In the genomic region with DNA sequence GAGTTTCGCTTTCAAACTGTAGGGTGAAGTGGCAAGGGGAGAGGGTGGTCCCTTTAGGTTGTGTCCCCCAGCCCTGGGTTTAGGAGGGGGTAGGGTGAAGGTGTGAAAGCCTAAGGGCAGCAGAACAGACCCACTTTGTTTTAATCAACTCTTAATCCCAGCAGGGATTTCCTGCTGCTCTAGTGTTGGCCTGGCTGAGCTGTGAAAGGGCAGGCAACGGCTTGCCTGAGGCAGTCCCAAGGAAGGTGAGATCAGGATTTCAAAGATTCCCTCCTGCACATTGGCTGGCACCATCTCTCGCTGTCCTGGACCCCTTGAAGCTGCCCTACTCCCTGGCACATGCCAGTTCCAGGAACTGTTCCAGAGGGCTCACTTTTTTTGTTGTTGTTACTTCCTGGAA, we compare ENCODE assay signal across 25 cellular contexts.
"Had no signal": no experiment of that assay in that cellular context is flagged by ENCODE, and none has a peak within 500 bp of the region (broad histone marks: within the 10 kb centered on the region; RNA-seq: fewer than 3 reads in every experiment).

No MANE protein-coding gene starts in this region.

- ATAC-seq: activated T-cell treated with anti-CD3 and anti-CD28 coated beads, Interleukin-2, amount 50 U/mL, for 4 hours; gastroesophageal sphincter; left lobe of liver; lower lobe of right lung; naive thymus-derived CD4-positive, alpha-beta T cell; sciatic nerve; stimulated activated effector memory CD8-positive, alpha-beta T cell treated with anti-CD3 and anti-CD28 coated beads, Interleukin-12 subunit alpha, Interleukin-12 subunit beta, amount 100 ng/mL, for 72 hours; stimulated activated naive CD8-positive, alpha-beta T cell treated with anti-CD3 and anti-CD28 coated beads, Interleukin-15, amount 100 ng/mL, for 72 hours had no signal

- H3K4me3 ChIP-seq: coronary artery, gastroesophageal sphincter, lower lobe of right lung, tibial artery had no signal

- H3K4me1 ChIP-seq: gastroesophageal sphincter, lower lobe of right lung, tibial artery had no signal

- H3K36me3 ChIP-seq: gastroesophageal sphincter, lower lobe of right lung, tibial artery had no signal

- DNase-seq: activated CD4-positive, alpha-beta T cell treated with anti-CD3 and anti-CD28 coated beads for 1 hour; activated CD4-positive, alpha-beta T cell treated with anti-CD3 and anti-CD28 coated beads, Interleukin-2, amount 50 U/mL, for 1 hour; activated CD8-positive, alpha-beta memory T cell treated with anti-CD3 and anti-CD28 coated beads, Interleukin-2, amount 50 U/mL, for 4 hours; activated naive CD4-positive, alpha-beta T cell; activated T-cell treated with anti-CD3 and anti-CD28 coated beads, Interleukin-2, amount 50 U/mL, for 4 hours; cerebellar nuclear complex; head of caudate nucleus; kidney; lower lobe of right lung; naive thymus-derived CD4-positive, alpha-beta T cell; small intestine; stimulated activated CD4-positive, alpha-beta T cell treated with anti-CD3 and anti-CD28 coated beads, Interleukin-2, amount 100 ng/mL, for 24 hours; stimulated activated naive CD8-positive, alpha-beta T cell treated with anti-CD3 and anti-CD28 coated beads, Interleukin-15, amount 100 ng/mL, for 72 hours; tibial artery had no signal

- FAIRE-seq: kidney had no signal

- H3K4me1 Mint-ChIP-seq: naive thymus-derived CD4-positive, alpha-beta T cell; neural crest cell; stimulated activated effector memory CD8-positive, alpha-beta T cell treated with anti-CD3 and anti-CD28 coated beads, Interleukin-12 subunit alpha, Interleukin-12 subunit beta, amount 100 ng/mL, for 72 hours; stimulated activated naive CD8-positive, alpha-beta T cell treated with anti-CD3 and anti-CD28 coated beads, Interleukin-15, amount 100 ng/mL, for 72 hours had no signal

- H3K36me3 Mint-ChIP-seq: activated naive CD8-positive, alpha-beta T cell; naive thymus-derived CD4-positive, alpha-beta T cell; stimulated activated effector memory CD8-positive, alpha-beta T cell treated with anti-CD3 and anti-CD28 coated beads, Interleukin-12 subunit alpha, Interleukin-12 subunit beta, amount 100 ng/mL, for 72 hours had no signal

- H3K27ac Mint-ChIP-seq: activated naive CD8-positive, alpha-beta T cell; activated T-helper 2 cell treated with anti-CD3 and anti-CD28 coated beads, Interferon-gamma antibody, Interleukin-2, Interleukin-4, amounts not matched to agents 10 μg/mL and 5 μg/mL and 100 μg/mL, durations not matched to agents 14 hours and 24 hours and 36 hours; naive thymus-derived CD4-positive, alpha-beta T cell; stimulated activated effector memory CD8-positive, alpha-beta T cell treated with anti-CD3 and anti-CD28 coated beads, Interleukin-12 subunit alpha, Interleukin-12 subunit beta, amount 100 ng/mL, for 72 hours; stimulated activated naive CD8-positive, alpha-beta T cell treated with anti-CD3 and anti-CD28 coated beads, Interleukin-15, amount 100 ng/mL, for 72 hours; T-helper 2 cell treated with Interferon-gamma antibody and Interleukin-4, amounts not matched to agents 5 μg/mL and 100 μg/mL, for 36 hours had no signal

- H3K4me3 Mint-ChIP-seq: activated naive CD8-positive, alpha-beta T cell; activated T-cell treated with anti-CD3 and anti-CD28 coated beads, Interleukin-2, amount 50 U/mL, for 4 hours; naive thymus-derived CD4-positive, alpha-beta T cell; neural crest cell; stimulated activated effector memory CD8-positive, alpha-beta T cell treated with anti-CD3 and anti-CD28 coated beads, Interleukin-12 subunit alpha, Interleukin-12 subunit beta, amount 100 ng/mL, for 72 hours; stimulated activated naive CD8-positive, alpha-beta T cell treated with anti-CD3 and anti-CD28 coated beads, Interleukin-15, amount 100 ng/mL, for 72 hours; T-helper 2 cell treated with Interferon-gamma antibody and Interleukin-4, amounts not matched to agents 5 μg/mL and 100 μg/mL, for 36 hours had no signal

- H3K27me3 ChIP-seq: gastroesophageal sphincter, tibial artery had no signal

- H3K27ac ChIP-seq: coronary artery, epithelial cell of prostate, gastroesophageal sphincter, lower lobe of right lung, tibial artery, VCaP had no signal

- H3K9me3 Mint-ChIP-seq: activated T-helper 2 cell treated with anti-CD3 and anti-CD28 coated beads, Interferon-gamma antibody, Interleukin-2, Interleukin-4, amounts not matched to agents 10 μg/mL and 5 μg/mL and 100 μg/mL, durations not matched to agents 14 hours and 24 hours and 36 hours; T-helper 2 cell treated with Interferon-gamma antibody and Interleukin-4, amounts not matched to agents 5 μg/mL and 100 μg/mL, for 36 hours had no signal

- H3K9me3 ChIP-seq: lower lobe of right lung, tibial artery had no signal
